ENCODE assay signal across 8 cellular contexts in the genomic region with DNA sequence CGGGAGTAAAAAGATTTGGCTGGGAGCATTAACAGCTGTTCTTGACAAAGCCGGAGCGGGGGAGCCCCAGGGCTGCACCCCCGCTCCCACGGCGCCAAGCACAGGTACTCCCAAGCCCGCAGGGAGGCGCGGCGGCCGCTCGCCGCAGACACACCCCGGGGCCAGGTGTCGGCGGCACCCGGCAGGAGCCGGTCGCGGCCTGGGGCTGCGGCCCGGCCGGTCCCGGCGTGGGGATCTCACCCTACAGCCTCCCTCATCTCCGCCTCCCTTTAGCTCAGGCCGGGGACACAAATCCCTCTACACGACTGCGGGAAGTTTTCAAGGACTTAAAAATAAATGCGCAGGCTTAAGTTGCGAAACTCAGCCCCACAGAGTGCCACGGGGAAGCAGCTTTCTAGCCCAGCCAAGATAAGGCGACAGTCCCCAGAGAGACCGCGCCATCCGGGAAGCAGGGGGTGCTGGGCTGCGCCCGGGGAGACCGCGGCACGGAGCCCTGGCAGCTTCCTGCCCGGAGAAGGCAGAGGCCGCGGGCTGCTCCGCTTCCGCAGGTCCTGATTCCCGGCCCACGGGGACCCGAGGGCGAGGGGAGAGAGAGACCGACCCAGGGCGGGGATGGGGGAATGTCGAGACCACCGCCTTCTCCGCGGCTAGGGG. TPM values are rescaled to one million over a fixed set of nuclear protein-coding genes. Genes with fewer than 3 reads are reported as not detected.
DNase-seq lines count a peak whose midpoint lies in the region; ATAC-seq and TF ChIP-seq lines count a peak whose summit lies in the region.

No MANE protein-coding gene starts in this region.

- H3K9ac ChIP-seq in endodermal cell (ENCODE audit: extremely low read depth, low read length, poor library complexity, severe bottlenecking): peak overlapping the region; percentile 95
- H3K9ac ChIP-seq in mesenchymal stem cell (ENCODE audit: low read length): peak overlapping the region; percentile 94

- H2AK5ac ChIP-seq in mesenchymal stem cell (ENCODE audit: low read length, severe bottlenecking): no peak overlapping the region

- H2BK12ac ChIP-seq in mesenchymal stem cell (ENCODE audit: low read length in 2 of 2): peak overlapping the region; percentile 11 to 90

- peak overlapping the region; percentile 86 for H2AFZ ChIP-seq in mesenchymal stem cell (ENCODE audit: low read depth, low read length)

- peak overlapping the region; percentile 85 for H3K4me3 ChIP-seq in endodermal cell (ENCODE audit: low read length)
- peak overlapping the region; percentile 95 for H3K4me3 ChIP-seq in mesenchymal stem cell (ENCODE audit: insufficient read depth in 1 of 2, low read depth in 1 of 2, low read length in 2 of 2)
- peak overlapping the region; percentile 93 for H3K4me3 ChIP-seq in suprapubic skin

- no peak for TF ChIP-seq POLR2A in suprapubic skin (IDR thresholded peaks at IDR 0.05)

- H3K27ac Mint-ChIP-seq in T-helper 17 cell (no peak overlapping the region), endodermal cell (peak overlapping the region; percentile 95)

- peaks cover 5% of the 10 kb centered on the region for H3K4me1 ChIP-seq in endodermal cell (ENCODE audit: control insufficient read depth, insufficient read depth, low read length)
- peaks cover 9% of the 10 kb centered on the region for H3K4me1 ChIP-seq in mesenchymal stem cell (ENCODE audit: control insufficient read depth, insufficient read depth, low read depth, low read length)
- peaks cover 40% of the 10 kb centered on the region for H3K4me1 ChIP-seq in suprapubic skin

- H3K4me3 Mint-ChIP-seq in T-helper 17 cell (peak overlapping the region; percentile 78), endodermal cell (peak overlapping the region; percentile 85)

- no peaks in the 10 kb centered on the region for H3K79me1 ChIP-seq in mesenchymal stem cell (replicated peaks; ENCODE audit: low read length, poor library complexity, severe bottlenecking)

- peak overlapping the region; percentile 62 to 83 for H3K4ac ChIP-seq in mesenchymal stem cell (ENCODE audit: low read depth in 1 of 2, low read length in 2 of 2)

- H4K8ac ChIP-seq in mesenchymal stem cell (ENCODE audit: low read length): peak overlapping the region; percentile 87

- H3K9me3 ChIP-seq in T-helper 17 cell (ENCODE audit: control insufficient read depth, low read length, poor library complexity, severe bottlenecking) (peaks cover 3% of the 10 kb centered on the region), endodermal cell (ENCODE audit: control insufficient read depth, low read length) (no peaks in the 10 kb centered on the region), mesenchymal stem cell (ENCODE audit: control insufficient read depth, low read length) (no peaks in the 10 kb centered on the region), suprapubic skin (no peaks in the 10 kb centered on the region)

- peak overlapping the region; percentile 90 for H2BK120ac ChIP-seq in mesenchymal stem cell (ENCODE audit: low read depth, low read length)

- TF ChIP-seq EP300 in suprapubic skin (IDR thresholded peaks at IDR 0.05): no peak

- H3K9me3 Mint-ChIP-seq in endodermal cell: no peaks in the 10 kb centered on the region

- H3K4me1 Mint-ChIP-seq in T-helper 17 cell (peaks cover 3% of the 10 kb centered on the region), endodermal cell (peaks cover 30% of the 10 kb centered on the region)

- peak overlapping the region; percentile 94 for H2BK15ac ChIP-seq in mesenchymal stem cell (ENCODE audit: low read depth, poor library complexity, severe bottlenecking)

- H3K14ac ChIP-seq in mesenchymal stem cell (ENCODE audit: low read length in 2 of 2): peak overlapping the region; percentile 25 to 84

- peak overlapping the region; percentile 83 for H3K4me2 ChIP-seq in mesenchymal stem cell (ENCODE audit: low read length, poor library complexity, severe bottlenecking)

- peak; percentile 50 for TF ChIP-seq CTCF in endodermal cell (conservative IDR thresholded peaks at IDR 0.05)
- no peak for TF ChIP-seq CTCF in suprapubic skin (IDR thresholded peaks at IDR 0.05)

- H3K27ac ChIP-seq in endodermal cell (ENCODE audit: low read depth, low read length): peak overlapping the region; percentile 67
- H3K27ac ChIP-seq in mesenchymal stem cell (ENCODE audit: low read length, poor library complexity, severe bottlenecking): peak overlapping the region; percentile 24
- H3K27ac ChIP-seq in suprapubic skin: peak overlapping the region; percentile 94

- no peak overlapping the region for H2BK5ac ChIP-seq in mesenchymal stem cell (ENCODE audit: low read depth, low read length, poor library complexity, severe bottlenecking)

- WGBS in endodermal cell (ENCODE audit: insufficient coverage in 1 of 2, insufficient read length in 1 of 2), 2 experiments: 0% methylated on average over 11 to 56 of the region's 56 CpGs
- WGBS in mesenchymal stem cell: 2% methylated on average over 52 of the region's 56 CpGs
- 0% methylated on average over 17 of the region's 56 CpGs for WGBS in suprapubic skin

- DNase-seq in NCI-H82 (lab: John Stamatoyannopoulos, UW): peak; percentile 77
- no peak for DNase-seq in NCI-H82 treated with DMSO at 0.1 percent for 48 hours (lab: John Stamatoyannopoulos, UW; ENCODE audit: unreplicated experiment)
- DNase-seq in HuH-7.5 (ENCODE audit: low spot score): peak; percentile 58
- no peak for DNase-seq in T-helper 17 cell
- peak; percentile 84 for DNase-seq in endodermal cell
- peak; percentile 61 for DNase-seq in mesenchymal stem cell
- DNase-seq in suprapubic skin (ENCODE audit: low spot score in 2 of 2): peak in 1 of 2 donors; percentile 75

- peaks cover 55% of the 10 kb centered on the region for H3K27me3 Mint-ChIP-seq in T-helper 17 cell
- peaks cover 2% of the 10 kb centered on the region for H3K27me3 Mint-ChIP-seq in endodermal cell (ENCODE audit: insufficient read depth)

- ATAC-seq in GM21576 (IDR thresholded peaks at IDR 0.05; ENCODE audit: unreplicated experiment): peak; percentile 46
- peak; percentile 42 for ATAC-seq in T-helper 17 cell

- H3K36me3 Mint-ChIP-seq in T-helper 17 cell (ENCODE audit: low read depth): peaks cover 2% of the 10 kb centered on the region
- H3K36me3 Mint-ChIP-seq in endodermal cell (ENCODE audit: low read depth): peaks cover 9% of the 10 kb centered on the region

- peak overlapping the region; percentile 89 to 97 for H3K18ac ChIP-seq in mesenchymal stem cell (ENCODE audit: low read depth in 1 of 2, low read length in 2 of 2)

- H3K36me3 ChIP-seq in endodermal cell (ENCODE audit: control insufficient read depth, insufficient read depth, low read length): peaks cover 20% of the 10 kb centered on the region
- peaks cover 3 to 12% of the 10 kb centered on the region in 2 experiments for H3K36me3 ChIP-seq in mesenchymal stem cell (ENCODE audit: control insufficient read depth in 1 of 2, insufficient read depth in 2 of 2, low read depth in 1 of 2, low read length in 2 of 2)
- no peaks in the 10 kb centered on the region for H3K36me3 ChIP-seq in suprapubic skin

- no peaks in the 10 kb centered on the region for H3K27me3 ChIP-seq in endodermal cell (ENCODE audit: control insufficient read depth, insufficient read depth, low read length, poor library complexity, severe bottlenecking)
- no peaks in the 10 kb centered on the region for H3K27me3 ChIP-seq in mesenchymal stem cell (ENCODE audit: control insufficient read depth in 1 of 2, insufficient read depth in 1 of 2, low read length in 2 of 2)
- no peaks in the 10 kb centered on the region for H3K27me3 ChIP-seq in suprapubic skin

- H3K23ac ChIP-seq in mesenchymal stem cell (ENCODE audit: low read length in 2 of 2): peak overlapping the region; percentile 93 to 96

- H4K91ac ChIP-seq in mesenchymal stem cell (ENCODE audit: low read length): peak overlapping the region; percentile 93

RNA-seq across cellular contexts. Expression of gene SH3RF1, which starts 0.5 kb away (rescaled TPM):
- under 1 TPM; 0.16 to 0.42 TPM for total RNA-seq in T-helper 17 cell
- total RNA-seq in endodermal cell: 10 to 100 TPM; 37.6 to 68.8 TPM
- polyA plus RNA-seq in endodermal cell (2013, experiment 1 of 2): 17.6 TPM
- polyA plus RNA-seq in endodermal cell (2013, experiment 2 of 2): 16.1 TPM
- 8.0 TPM for polyA plus RNA-seq in mesenchymal stem cell (2013, experiment 1 of 2)
- polyA plus RNA-seq in mesenchymal stem cell (2013, experiment 2 of 2): 8.1 TPM
- 10 to 100 TPM; 10.8 to 18.1 (median 15.0) TPM for total RNA-seq in suprapubic skin

Comparison
In these comparisons a context has a peak if more than half of its experiments do, and no peak if none do; other contexts are left out.
1. DNase-seq: peak in NCI-H82 (single experiment), HuH-7.5 (single experiment), endodermal cell (single experiment) and mesenchymal stem cell (single experiment); none in NCI-H82 treated with DMSO at 0.1 percent for 48 hours (single experiment) and T-helper 17 cell (0 of 3).
2. H3K27ac ChIP-seq: peak in every context shown above with its lines; median percentile 94 in suprapubic skin; 67 in endodermal cell; 24 in mesenchymal stem cell.
3. RNA of gene SH3RF1, which starts 0.5 kb away (total RNA-seq): 37.6 to 68.8 TPM in endodermal cell and 10.8 to 18.1 TPM in suprapubic skin; 0.16 to 0.42 TPM in T-helper 17 cell; every median in the first group is over 4 times any median in the second.
4. Peak in every context shown above with its lines, with median percentiles within 50 percentile points of each other: H3K4me3 ChIP-seq.